In the genomic region with DNA sequence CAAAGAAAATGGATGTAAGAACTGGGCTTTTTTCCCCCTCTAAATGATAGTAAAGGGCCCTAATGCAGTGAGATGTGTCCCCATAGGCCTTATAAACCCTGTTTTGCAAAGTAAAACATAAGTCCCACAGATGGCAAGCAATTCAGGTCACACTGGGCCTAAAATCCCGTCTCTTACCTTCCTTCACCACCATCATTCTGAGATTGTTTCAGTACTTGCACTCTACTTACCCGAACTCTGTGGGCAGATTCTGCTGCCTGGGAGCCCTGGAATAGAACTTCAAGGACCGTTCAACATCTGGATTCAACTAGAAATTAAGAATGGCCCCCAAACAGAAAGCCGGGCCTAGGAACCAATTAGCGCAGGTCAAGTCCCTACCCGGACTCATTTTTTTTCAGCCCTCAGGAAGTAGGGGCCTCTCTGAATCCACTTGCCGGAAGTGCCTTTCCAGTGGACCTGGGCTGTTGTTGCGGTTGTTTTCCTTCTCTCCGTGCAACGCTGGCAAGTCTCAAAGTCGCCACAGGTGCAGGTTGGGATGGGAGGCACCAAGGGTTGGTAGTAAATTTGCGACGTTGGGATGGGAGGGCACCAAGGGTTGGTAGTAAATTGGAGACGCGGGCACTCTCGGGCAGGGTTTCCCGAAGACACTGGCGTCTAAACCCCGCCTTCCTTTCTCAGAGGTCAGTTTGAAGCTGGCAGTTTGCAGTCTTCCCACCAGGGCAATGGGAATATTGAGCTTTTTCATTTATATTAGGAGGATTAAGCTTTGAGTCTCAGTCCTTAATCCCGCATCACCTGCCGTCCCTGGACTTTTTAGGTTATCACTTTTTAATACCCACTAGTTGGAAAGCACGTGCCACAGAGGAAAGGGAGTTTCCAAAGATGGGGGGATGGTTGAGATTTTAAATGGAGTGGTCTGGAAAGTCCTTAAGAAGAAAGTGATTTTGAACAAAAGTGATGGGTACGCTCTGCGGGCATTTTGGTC, we compare ENCODE assay signal across 8 cellular contexts. TPM values are rescaled to one million over a fixed set of nuclear protein-coding genes. Genes with fewer than 3 reads are reported as not detected.
DNase-seq lines count a peak whose midpoint lies in the region; ATAC-seq and TF ChIP-seq lines count a peak whose summit lies in the region.

A gene with protein sequence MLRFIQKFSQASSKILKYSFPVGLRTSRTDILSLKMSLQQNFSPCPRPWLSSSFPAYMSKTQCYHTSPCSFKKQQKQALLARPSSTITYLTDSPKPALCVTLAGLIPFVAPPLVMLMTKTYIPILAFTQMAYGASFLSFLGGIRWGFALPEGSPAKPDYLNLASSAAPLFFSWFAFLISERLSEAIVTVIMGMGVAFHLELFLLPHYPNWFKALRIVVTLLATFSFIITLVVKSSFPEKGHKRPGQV (plus strand): TSS at position 429 of the 985 bp plus-strand sequence. CDS start 2,888 bp downstream, outside the sequence.

- DNase-seq in GM04504 (ENCODE audit: low read depth) (peak; percentile 87), M059J (ENCODE audit: low read depth) (peak; percentile 88), RWPE2 (ENCODE audit: low spot score) (peak; percentile 66), fibroblast of pulmonary artery (ENCODE audit: low read depth) (peak; percentile 95)
- DNase-seq in natural killer cell treated with Interleukin-12 subunit alpha and Interleukin-12 subunit beta and Interleukin-15 and Interleukin-18, amount 100 ng/mL, for 72 hours (ENCODE audit: low spot score), result peak; percentile 80
- DNase-seq in stimulated activated naive CD4-positive, alpha-beta T cell treated with Interleukin-2 at 50 U/mL for 16 hours (lab: John Stamatoyannopoulos, UW), result peak; percentile 69

- no peaks in the 10 kb centered on the region for H3K9me3 Mint-ChIP-seq in activated T-helper 17 cell treated with anti-CD3 and anti-CD28 coated beads, Interleukin-2, amount 50 U/mL, for 72 hours
- no peaks in the 10 kb centered on the region for H3K9me3 Mint-ChIP-seq in natural killer cell treated with Interleukin-12 subunit alpha and Interleukin-12 subunit beta and Interleukin-15 and Interleukin-18, amount 100 ng/mL, for 72 hours

- H3K27ac ChIP-seq in RWPE2 (ENCODE audit: poor library complexity, severe bottlenecking), result peak within 1 kb of the TSS; percentile 85

- peak within 1 kb of the TSS; percentile 99 for H3K27ac Mint-ChIP-seq in activated T-helper 17 cell treated with anti-CD3 and anti-CD28 coated beads, Interleukin-2, amount 50 U/mL, for 72 hours
- peak within 1 kb of the TSS; percentile 100 for H3K27ac Mint-ChIP-seq in natural killer cell treated with Interleukin-12 subunit alpha and Interleukin-12 subunit beta and Interleukin-15 and Interleukin-18, amount 100 ng/mL, for 72 hours

- no peaks in the 10 kb centered on the region for H3K9me3 ChIP-seq in RWPE2 (ENCODE audit: severe bottlenecking)

- H3K27me3 Mint-ChIP-seq in activated T-helper 17 cell treated with anti-CD3 and anti-CD28 coated beads, Interleukin-2, amount 50 U/mL, for 72 hours, result no peaks in the 10 kb centered on the region
- H3K27me3 Mint-ChIP-seq in natural killer cell treated with Interleukin-12 subunit alpha and Interleukin-12 subunit beta and Interleukin-15 and Interleukin-18, amount 100 ng/mL, for 72 hours, result no peaks in the 10 kb centered on the region

- no peak for TF ChIP-seq CTCF in RWPE2 (IDR thresholded peaks at IDR 0.05; ENCODE audit: poor library complexity, severe bottlenecking)
- peak; percentile 25 for TF ChIP-seq CTCF in fibroblast of pulmonary artery (IDR thresholded peaks at IDR 0.05; ENCODE audit: low read length, missing control alignments)

- peaks cover 91% of the 10 kb centered on the region for H3K36me3 Mint-ChIP-seq in activated T-helper 17 cell treated with anti-CD3 and anti-CD28 coated beads, Interleukin-2, amount 50 U/mL, for 72 hours (ENCODE audit: low read depth)
- peaks cover 7% of the 10 kb centered on the region for H3K36me3 Mint-ChIP-seq in natural killer cell treated with Interleukin-12 subunit alpha and Interleukin-12 subunit beta and Interleukin-15 and Interleukin-18, amount 100 ng/mL, for 72 hours

- peaks cover 29% of the 10 kb centered on the region for H3K36me3 ChIP-seq in RWPE2 (ENCODE audit: low read depth)

- H3K4me3 Mint-ChIP-seq in activated T-helper 17 cell treated with anti-CD3 and anti-CD28 coated beads, Interleukin-2, amount 50 U/mL, for 72 hours, result peak within 1 kb of the TSS; percentile 99
- H3K4me3 Mint-ChIP-seq in natural killer cell treated with Interleukin-12 subunit alpha and Interleukin-12 subunit beta and Interleukin-15 and Interleukin-18, amount 100 ng/mL, for 72 hours, result peak within 1 kb of the TSS; percentile 99

- peaks cover 9% of the 10 kb centered on the region for H3K4me1 Mint-ChIP-seq in activated T-helper 17 cell treated with anti-CD3 and anti-CD28 coated beads, Interleukin-2, amount 50 U/mL, for 72 hours
- H3K4me1 Mint-ChIP-seq in natural killer cell treated with Interleukin-12 subunit alpha and Interleukin-12 subunit beta and Interleukin-15 and Interleukin-18, amount 100 ng/mL, for 72 hours (ENCODE audit: low read depth in 2 of 2), result peaks cover 31 to 34% of the 10 kb centered on the region in 2 donors

- H3K27me3 ChIP-seq in RWPE2 (ENCODE audit: insufficient read depth, poor library complexity, severe bottlenecking), result no peaks in the 10 kb centered on the region

- H3K4me3 ChIP-seq in RWPE2 (ENCODE audit: severe bottlenecking) (peak within 1 kb of the TSS; percentile 88), fibroblast of pulmonary artery (replicated peaks; ENCODE audit: low read depth, low read length) (peak within 1 kb of the TSS; percentile 98)

- ATAC-seq in RWPE2 (ENCODE audit: low read depth) (peak; percentile 45), GM21381 (IDR thresholded peaks at IDR 0.05; ENCODE audit: unreplicated experiment) (no peak)
- ATAC-seq in activated T-helper 17 cell treated with anti-CD3 and anti-CD28 coated beads, Interleukin-2, amount 50 U/mL, for 72 hours (replicated peaks), result peak; percentile 12
- ATAC-seq in natural killer cell treated with Interleukin-12 subunit alpha and Interleukin-12 subunit beta and Interleukin-15 and Interleukin-18, amount 100 ng/mL, for 72 hours, result peak in 1 of 2 donors; percentile 25

- H3K4me1 ChIP-seq in RWPE2 (ENCODE audit: insufficient read depth, poor library complexity, severe bottlenecking), result no peaks in the 10 kb centered on the region

RNA-seq across cellular contexts. Expression of the gene that starts here (rescaled TPM):
- total RNA-seq in M059J (2014; rRNA removed; shearing (Covaris generic)), result 35.8 and 37.6 TPM in 2 replicates
- 10 to 100 TPM; 26.6 to 28.8 TPM for total RNA-seq in activated T-helper 17 cell treated with anti-CD3 and anti-CD28 coated beads, Interleukin-2, amount 50 U/mL, for 72 hours
- total RNA-seq in natural killer cell treated with Interleukin-12 subunit alpha and Interleukin-12 subunit beta and Interleukin-15 and Interleukin-18, amount 100 ng/mL, for 72 hours, result 10 to 100 TPM; 18.7 to 19.4 TPM
